In the genomic region with DNA sequence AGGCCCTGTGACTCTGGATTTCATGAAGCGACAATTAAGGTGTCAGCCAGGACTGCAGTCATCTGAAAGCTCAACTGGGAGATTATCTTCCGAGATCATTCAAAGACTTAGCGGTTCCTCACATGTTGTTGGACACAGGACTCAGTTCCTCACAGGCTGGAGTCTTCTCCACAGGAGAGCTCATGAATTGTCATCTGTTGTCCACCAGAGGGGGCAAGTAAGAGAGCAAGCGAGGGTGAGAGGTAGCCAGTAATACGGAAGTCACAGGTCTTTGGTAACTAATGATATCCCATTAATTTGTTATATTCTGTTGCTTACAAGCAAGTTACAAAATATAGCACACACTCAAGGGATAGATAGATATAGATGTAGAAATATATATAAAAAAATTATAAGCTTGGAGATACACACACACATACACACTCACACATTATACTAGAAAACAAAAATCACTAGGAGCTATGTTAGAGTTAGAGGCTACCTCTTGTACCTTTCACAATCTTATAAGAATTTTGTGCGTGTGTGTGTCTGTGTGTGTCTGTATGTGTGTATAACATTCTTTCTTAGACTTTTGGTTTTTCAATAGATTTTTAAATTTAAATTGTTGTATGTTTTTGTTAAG, we compare ENCODE assay signal across 8 cellular contexts.
DNase-seq lines count a peak whose midpoint lies in the region; ATAC-seq and TF ChIP-seq lines count a peak whose summit lies in the region.

No MANE protein-coding gene starts in this region.

- no peak for TF ChIP-seq POLR2A in upper lobe of left lung (IDR thresholded peaks at IDR 0.05)

- ATAC-seq in GM19468 (IDR thresholded peaks at IDR 0.05; ENCODE audit: extremely low read depth, unreplicated experiment) = peak; percentile 56
- ATAC-seq in HG03469 (IDR thresholded peaks at IDR 0.05; ENCODE audit: unreplicated experiment) = peak; percentile 99
- ATAC-seq in upper lobe of left lung (ENCODE audit: low FRiP score in 2 of 2) = peak; percentile 35 to 69

- TF ChIP-seq EP300 in upper lobe of left lung (IDR thresholded peaks at IDR 0.05) = no peak

- H3K9me3 ChIP-seq in upper lobe of left lung = no peaks in the 10 kb centered on the region

- no peaks in the 10 kb centered on the region for H3K27me3 ChIP-seq in upper lobe of left lung

- no peaks in the 10 kb centered on the region for H3K4me1 ChIP-seq in upper lobe of left lung

- H3K27ac ChIP-seq in upper lobe of left lung = no peak overlapping the region

- no peak overlapping the region for H3K4me3 ChIP-seq in fibroblast of mammary gland (ENCODE audit: control insufficient read depth, low read depth, low read length)
- H3K4me3 ChIP-seq in upper lobe of left lung = no peak overlapping the region

- TF ChIP-seq CTCF in fibroblast of mammary gland (conservative IDR thresholded peaks at IDR 0.05; ENCODE audit: control insufficient read depth, insufficient read depth, low read depth, low read length) (peak; percentile 9), upper lobe of left lung (IDR thresholded peaks at IDR 0.05) (peak in 4 of 6 experiments; percentile 17 to 30 (median 26))

- DNase-seq in ELF-1 (ENCODE audit: low read depth, low spot score) (peak; percentile 69), OCI-M1 (lab: John Stamatoyannopoulos, UW) (peak; percentile 90), fibroblast of mammary gland (ENCODE audit: low read depth) (peak; percentile 1), upper lobe of left lung (no peak), mucosa of gallbladder (ENCODE audit: low spot score) (no peak)
- no peak for DNase-seq in activated CD4-positive, CD25-positive, alpha-beta regulatory T cell treated with anti-CD3 and anti-CD28 coated beads, Interleukin-2, amount 50 U/mL, for 72 hours

- H3K36me3 ChIP-seq in upper lobe of left lung = no peaks in the 10 kb centered on the region

- WGBS in upper lobe of left lung, 2 donors = 50 to 52% methylated on average over 6 of the region's 6 CpGs

Comparison
In these comparisons a context has a peak if more than half of its experiments do, and no peak if none do; other contexts are left out.
1. DNase-seq: peak in ELF-1 (single experiment), OCI-M1 (single experiment) and fibroblast of mammary gland (single experiment); none in upper lobe of left lung (0 of 2), mucosa of gallbladder (single experiment) and activated CD4-positive, CD25-positive, alpha-beta regulatory T cell treated with anti-CD3 and anti-CD28 coated beads, Interleukin-2, amount 50 U/mL, for 72 hours (single experiment).
2. Peak in every context shown above with its lines, with median percentiles within 50 percentile points of each other: ATAC-seq.